In genomic region chr6:115000736-115001135, GRCh38 we compare ENCODE assay signal across 28 cellular contexts.
"Had no signal": no experiment of that assay in that cellular context is flagged by ENCODE, and none has a peak within 500 bp of the region (broad histone marks: within the 10 kb centered on the region; RNA-seq: fewer than 3 reads in every experiment).

No MANE protein-coding gene starts in this region.

- H3K36me3 ChIP-seq: SJCRH30 had no signal

- DNase-seq: activated B cell treated with CpG ODN at 0.5 μM for 24 hours; activated CD4-positive, alpha-beta memory T cell treated with anti-CD3 and anti-CD28 coated beads for 36 hours; activated CD4-positive, alpha-beta T cell treated with anti-CD3 and anti-CD28 coated beads for 4 hours; activated CD4-positive, alpha-beta T cell treated with anti-CD3 and anti-CD28 coated beads, Interleukin-2, amount 50 U/mL, for 1 hour; activated CD4-positive, CD25-positive, alpha-beta regulatory T cell treated with anti-CD3 and anti-CD28 coated beads, Interleukin-2, amount 50 U/mL, for 72 hours; activated CD8-positive, alpha-beta memory T cell treated with anti-CD3 and anti-CD28 coated beads, Interleukin-2, amount 50 U/mL, for 4 hours; activated gamma-delta T cell treated with Interleukin-2 at 50 U/mL for 16 hours; activated naive CD4-positive, alpha-beta T cell treated with anti-CD3 and anti-CD28 coated beads for 36 hours; activated T-cell treated with anti-CD3 and anti-CD28 coated beads for 4 hours; activated T-cell treated with anti-CD3 and anti-CD28 coated beads, Interleukin-2, amount 50 U/mL, for 4 hours; anterior cingulate cortex; central memory CD4-positive, alpha-beta T cell; NCI-H1092 treated with DMSO at 0.1 percent for 48 hours; NCI-H1417; NCI-H146; NCI-H187; NCI-H2029 treated with DMSO at 0.1 percent for 48 hours; NCI-H2107; NCI-H2171; NCI-H510A; NCI-H526 treated with DMSO at 0.1 percent for 48 hours; NK-92 treated with Interleukin-12 subunit alpha and Interleukin-12 subunit beta, amount 100 ng/mL, for 24 hours; SHP77; SJCRH30; T-helper 17 cell had no signal

- H3K9me3 ChIP-seq: SJCRH30 had no signal

- H3K27ac ChIP-seq: KMS-11, SJCRH30, SK-N-MC, VCaP had no signal

- H3K4me2 ChIP-seq: KMS-11 had no signal

- H3K9ac ChIP-seq: KMS-11 had no signal

- H3K4me1 ChIP-seq: SJCRH30 had no signal

- H3K4me3 ChIP-seq: SJCRH30, SK-N-MC had no signal

- H3K27me3 ChIP-seq: SJCRH30 had no signal
